ENCODE assay signal across 1 cellular context in the genomic region with DNA sequence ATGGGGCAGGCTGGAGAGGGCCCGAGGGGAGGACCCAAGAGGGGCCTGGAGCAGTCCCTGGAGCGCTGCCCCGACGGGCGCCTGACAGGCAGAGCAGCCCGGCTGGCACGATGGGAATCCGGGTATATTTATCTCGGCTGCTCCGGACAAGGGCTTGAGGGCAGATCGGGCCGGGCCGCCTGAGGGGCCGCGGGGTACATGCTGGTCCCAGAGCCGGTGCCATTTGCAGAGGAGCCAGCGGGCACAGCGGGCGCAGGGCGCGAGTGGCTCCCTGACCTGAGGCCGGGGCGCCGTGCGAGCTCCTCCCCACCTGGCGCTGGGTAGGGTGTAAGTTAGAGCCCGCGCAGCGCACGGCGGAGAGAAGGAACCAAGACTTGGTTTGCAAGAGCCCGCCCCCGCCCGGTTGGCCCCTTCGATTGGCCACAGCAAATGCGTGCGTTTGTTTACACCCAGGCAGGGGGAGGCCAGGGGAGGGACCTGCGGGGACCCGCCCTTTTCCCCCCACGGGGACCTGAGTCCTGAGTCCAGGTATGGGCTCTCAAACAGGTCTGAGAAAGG.
A peak's percentile ranks its signal among the peaks of the same experiment; 100 is the strongest.
TF ChIP-seq lines count a peak whose summit lies in the region.

No MANE protein-coding gene starts in this region.

TF ChIP-seq in HepG2, 621 proteins besides CTCF, POLR2A, EP300 and RAD21 (continued from another document and continues in another):
- TF ChIP-seq, protein P1, sequence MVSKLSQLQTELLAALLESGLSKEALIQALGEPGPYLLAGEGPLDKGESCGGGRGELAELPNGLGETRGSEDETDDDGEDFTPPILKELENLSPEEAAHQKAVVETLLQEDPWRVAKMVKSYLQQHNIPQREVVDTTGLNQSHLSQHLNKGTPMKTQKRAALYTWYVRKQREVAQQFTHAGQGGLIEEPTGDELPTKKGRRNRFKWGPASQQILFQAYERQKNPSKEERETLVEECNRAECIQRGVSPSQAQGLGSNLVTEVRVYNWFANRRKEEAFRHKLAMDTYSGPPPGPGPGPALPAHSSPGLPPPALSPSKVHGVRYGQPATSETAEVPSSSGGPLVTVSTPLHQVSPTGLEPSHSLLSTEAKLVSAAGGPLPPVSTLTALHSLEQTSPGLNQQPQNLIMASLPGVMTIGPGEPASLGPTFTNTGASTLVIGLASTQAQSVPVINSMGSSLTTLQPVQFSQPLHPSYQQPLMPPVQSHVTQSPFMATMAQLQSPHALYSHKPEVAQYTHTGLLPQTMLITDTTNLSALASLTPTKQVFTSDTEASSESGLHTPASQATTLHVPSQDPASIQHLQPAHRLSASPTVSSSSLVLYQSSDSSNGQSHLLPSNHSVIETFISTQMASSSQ (IDR thresholded peaks at IDR 0.05; ENCODE audit: low read depth): no peak
- TF ChIP-seq, protein P1 (CRISPR knock-in tag; IDR thresholded peaks at IDR 0.05; ENCODE audit: borderline replicate concordance): no peak
- TF ChIP-seq MXD4 (CRISPR knock-in tag; IDR thresholded peaks at IDR 0.05) (peak; percentile 36; the same call in 1 of the 2 replicates), GTF3A (CRISPR knock-in tag; conservative IDR thresholded peaks at IDR 0.05) (no peak), NCOA1 (CRISPR knock-in tag; IDR thresholded peaks at IDR 0.05) (no peak), BORCS8-MEF2B (CRISPR knock-in tag; IDR thresholded peaks at IDR 0.05) (peak; percentile 45), HES4 (CRISPR knock-in tag; IDR thresholded peaks at IDR 0.05; ENCODE audit: borderline replicate concordance) (no peak; the same call in 1 of the 2 replicates), SETDB1 (CRISPR knock-in tag; IDR thresholded peaks at IDR 0.05; ENCODE audit: borderline replicate concordance) (no peak; the same call in 1 of the 2 replicates), HHEX (CRISPR knock-in tag; IDR thresholded peaks at IDR 0.05) (no peak), IRF2 (CRISPR knock-in tag; IDR thresholded peaks at IDR 0.05) (no peak), KLF16 (CRISPR knock-in tag; IDR thresholded peaks at IDR 0.05) (peak in 1 of 2 experiments; percentile 56; a peak in 1 of 4 replicates), ZNF567 (CRISPR knock-in tag; IDR thresholded peaks at IDR 0.05; ENCODE audit: borderline replicate concordance) (no peak), ZNF563 (CRISPR knock-in tag; IDR thresholded peaks at IDR 0.05) (peak; percentile 99), ZNF382 (CRISPR knock-in tag; IDR thresholded peaks at IDR 0.05; ENCODE audit: borderline replicate concordance) (no peak), ZNF101 (CRISPR knock-in tag; IDR thresholded peaks at IDR 0.05; ENCODE audit: borderline replicate concordance, low read depth) (no peak), ZFX (CRISPR knock-in tag; IDR thresholded peaks at IDR 0.05; ENCODE audit: low read depth) (peak; percentile 45; the same call in 1 of the 2 replicates), ZNF33B (CRISPR knock-in tag; IDR thresholded peaks at IDR 0.05) (no peak), ZNF24 (IDR thresholded peaks at IDR 0.05) (no peak), ZFP36L2 (CRISPR knock-in tag; IDR thresholded peaks at IDR 0.05) (no peak), RCOR2 (CRISPR knock-in tag; IDR thresholded peaks at IDR 0.05) (no peak), ZNF230 (CRISPR knock-in tag; IDR thresholded peaks at IDR 0.05) (no peak), MLLT10 (CRISPR knock-in tag; IDR thresholded peaks at IDR 0.05) (no peak), SMAD3 (CRISPR knock-in tag; IDR thresholded peaks at IDR 0.05) (no peak), HNRNPLL (IDR thresholded peaks at IDR 0.05; ENCODE audit: low read depth, low read length, poor library complexity, severe bottlenecking) (peak; percentile 32), ZSCAN12 (CRISPR knock-in tag; IDR thresholded peaks at IDR 0.05) (no peak), ZMYM4 (CRISPR knock-in tag; IDR thresholded peaks at IDR 0.05) (no peak; the same call in 1 of the 2 replicates), ATF1 (CRISPR knock-in tag; IDR thresholded peaks at IDR 0.05) (no peak), THAP9 (CRISPR knock-in tag; IDR thresholded peaks at IDR 0.05; ENCODE audit: borderline replicate concordance) (no peak), ZNF562 (CRISPR knock-in tag; IDR thresholded peaks at IDR 0.05; ENCODE audit: borderline replicate concordance) (no peak), CREM (IDR thresholded peaks at IDR 0.05) (peak; percentile 39), CREM (CRISPR knock-in tag; IDR thresholded peaks at IDR 0.05) (no peak), DNMT1 (CRISPR knock-in tag; IDR thresholded peaks at IDR 0.05) (no peak), ESRRA (CRISPR knock-in tag; IDR thresholded peaks at IDR 0.05; ENCODE audit: low read depth) (no peak), ZGPAT (CRISPR knock-in tag; IDR thresholded peaks at IDR 0.05) (0 out of 2 replicates have a peak, but pooled peaks have one; percentile 37), U2AF1 (optimal IDR thresholded peaks at IDR 0.05; ENCODE audit: low read depth, low read length) (no peak), MAZ (IDR thresholded peaks at IDR 0.05; ENCODE audit: borderline replicate concordance, low read depth, low read length) (peak; percentile 43; the same call in 1 of the 2 replicates), MAZ (CRISPR knock-in tag; IDR thresholded peaks at IDR 0.05; ENCODE audit: low read depth) (peak; percentile 38; the same call in 1 of the 2 replicates), SP5 (CRISPR knock-in tag; IDR thresholded peaks at IDR 0.05; ENCODE audit: borderline replicate concordance, low read depth) (peak; percentile 70), RBFOX2 (IDR thresholded peaks at IDR 0.05; ENCODE audit: low read depth, low read length) (peak; percentile 92), ZSCAN29 (CRISPR knock-in tag; conservative IDR thresholded peaks at IDR 0.05) (0 out of 2 replicates have a peak, but pooled peaks have one; percentile 51), ZNF670 (CRISPR knock-in tag; IDR thresholded peaks at IDR 0.05; ENCODE audit: borderline replicate concordance) (0 out of 2 replicates have a peak, but pooled peaks have one; percentile 20), ZNF788 (CRISPR knock-in tag; IDR thresholded peaks at IDR 0.05; ENCODE audit: borderline replicate concordance) (no peak; the same call in 1 of the 2 replicates), SP1 (IDR thresholded peaks at IDR 0.05) (no peak), SP1 (CRISPR knock-in tag; IDR thresholded peaks at IDR 0.05) (peak; percentile 62; the same call in 1 of the 2 replicates), HNRNPK (IDR thresholded peaks at IDR 0.05; ENCODE audit: low read depth, low read length, poor library complexity, severe bottlenecking) (no peak)
- TF ChIP-seq, protein P2, sequence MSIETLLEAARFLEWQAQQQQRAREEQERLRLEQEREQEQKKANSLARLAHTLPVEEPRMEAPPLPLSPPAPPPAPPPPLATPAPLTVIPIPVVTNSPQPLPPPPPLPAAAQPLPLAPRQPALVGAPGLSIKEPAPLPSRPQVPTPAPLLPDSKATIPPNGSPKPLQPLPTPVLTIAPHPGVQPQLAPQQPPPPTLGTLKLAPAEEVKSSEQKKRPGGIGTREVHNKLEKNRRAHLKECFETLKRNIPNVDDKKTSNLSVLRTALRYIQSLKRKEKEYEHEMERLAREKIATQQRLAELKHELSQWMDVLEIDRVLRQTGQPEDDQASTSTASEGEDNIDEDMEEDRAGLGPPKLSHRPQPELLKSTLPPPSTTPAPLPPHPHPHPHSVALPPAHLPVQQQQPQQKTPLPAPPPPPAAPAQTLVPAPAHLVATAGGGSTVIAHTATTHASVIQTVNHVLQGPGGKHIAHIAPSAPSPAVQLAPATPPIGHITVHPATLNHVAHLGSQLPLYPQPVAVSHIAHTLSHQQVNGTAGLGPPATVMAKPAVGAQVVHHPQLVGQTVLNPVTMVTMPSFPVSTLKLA (IDR thresholded peaks at IDR 0.05): peak; percentile 74
- TF ChIP-seq, protein P3, sequence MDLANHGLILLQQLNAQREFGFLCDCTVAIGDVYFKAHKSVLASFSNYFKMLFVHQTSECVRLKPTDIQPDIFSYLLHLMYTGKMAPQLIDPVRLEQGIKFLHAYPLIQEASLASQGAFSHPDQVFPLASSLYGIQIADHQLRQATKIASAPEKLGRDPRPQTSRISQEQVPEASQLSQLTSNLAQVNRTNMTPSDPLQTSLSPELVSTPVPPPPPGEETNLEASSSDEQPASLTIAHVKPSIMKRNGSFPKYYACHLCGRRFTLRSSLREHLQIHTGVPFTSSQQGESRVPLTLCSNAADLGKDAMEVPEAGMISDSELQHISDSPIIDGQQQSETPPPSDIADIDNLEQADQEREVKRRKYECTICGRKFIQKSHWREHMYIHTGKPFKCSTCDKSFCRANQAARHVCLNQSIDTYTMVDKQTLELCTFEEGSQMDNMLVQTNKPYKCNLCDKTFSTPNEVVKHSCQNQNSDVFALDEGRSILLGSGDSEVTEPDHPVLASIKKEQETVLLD (CRISPR knock-in tag; IDR thresholded peaks at IDR 0.05; ENCODE audit: low read depth): no peak
- TF ChIP-seq, protein P4, sequence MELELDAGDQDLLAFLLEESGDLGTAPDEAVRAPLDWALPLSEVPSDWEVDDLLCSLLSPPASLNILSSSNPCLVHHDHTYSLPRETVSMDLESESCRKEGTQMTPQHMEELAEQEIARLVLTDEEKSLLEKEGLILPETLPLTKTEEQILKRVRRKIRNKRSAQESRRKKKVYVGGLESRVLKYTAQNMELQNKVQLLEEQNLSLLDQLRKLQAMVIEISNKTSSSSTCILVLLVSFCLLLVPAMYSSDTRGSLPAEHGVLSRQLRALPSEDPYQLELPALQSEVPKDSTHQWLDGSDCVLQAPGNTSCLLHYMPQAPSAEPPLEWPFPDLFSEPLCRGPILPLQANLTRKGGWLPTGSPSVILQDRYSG (CRISPR knock-in tag; IDR thresholded peaks at IDR 0.05): no peak
- TF ChIP-seq, protein P5, sequence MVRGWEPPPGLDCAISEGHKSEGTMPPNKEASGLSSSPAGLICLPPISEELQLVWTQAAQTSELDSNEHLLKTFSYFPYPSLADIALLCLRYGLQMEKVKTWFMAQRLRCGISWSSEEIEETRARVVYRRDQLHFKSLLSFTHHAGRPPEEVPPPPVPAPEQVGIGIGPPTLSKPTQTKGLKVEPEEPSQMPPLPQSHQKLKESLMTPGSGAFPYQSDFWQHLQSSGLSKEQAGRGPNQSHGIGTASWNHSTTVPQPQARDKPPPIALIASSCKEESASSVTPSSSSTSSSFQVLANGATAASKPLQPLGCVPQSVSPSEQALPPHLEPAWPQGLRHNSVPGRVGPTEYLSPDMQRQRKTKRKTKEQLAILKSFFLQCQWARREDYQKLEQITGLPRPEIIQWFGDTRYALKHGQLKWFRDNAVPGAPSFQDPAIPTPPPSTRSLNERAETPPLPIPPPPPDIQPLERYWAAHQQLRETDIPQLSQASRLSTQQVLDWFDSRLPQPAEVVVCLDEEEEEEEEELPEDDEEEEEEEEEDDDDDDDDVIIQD (CRISPR knock-in tag; IDR thresholded peaks at IDR 0.05; ENCODE audit: low read depth): no peak
- TF ChIP-seq, protein P6, sequence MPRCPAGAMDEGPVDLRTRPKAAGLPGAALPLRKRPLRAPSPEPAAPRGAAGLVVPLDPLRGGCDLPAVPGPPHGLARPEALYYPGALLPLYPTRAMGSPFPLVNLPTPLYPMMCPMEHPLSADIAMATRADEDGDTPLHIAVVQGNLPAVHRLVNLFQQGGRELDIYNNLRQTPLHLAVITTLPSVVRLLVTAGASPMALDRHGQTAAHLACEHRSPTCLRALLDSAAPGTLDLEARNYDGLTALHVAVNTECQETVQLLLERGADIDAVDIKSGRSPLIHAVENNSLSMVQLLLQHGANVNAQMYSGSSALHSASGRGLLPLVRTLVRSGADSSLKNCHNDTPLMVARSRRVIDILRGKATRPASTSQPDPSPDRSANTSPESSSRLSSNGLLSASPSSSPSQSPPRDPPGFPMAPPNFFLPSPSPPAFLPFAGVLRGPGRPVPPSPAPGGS (CRISPR knock-in tag; IDR thresholded peaks at IDR 0.05): no peak
